ENCODE assay signal across 8 cellular contexts in the genomic region with DNA sequence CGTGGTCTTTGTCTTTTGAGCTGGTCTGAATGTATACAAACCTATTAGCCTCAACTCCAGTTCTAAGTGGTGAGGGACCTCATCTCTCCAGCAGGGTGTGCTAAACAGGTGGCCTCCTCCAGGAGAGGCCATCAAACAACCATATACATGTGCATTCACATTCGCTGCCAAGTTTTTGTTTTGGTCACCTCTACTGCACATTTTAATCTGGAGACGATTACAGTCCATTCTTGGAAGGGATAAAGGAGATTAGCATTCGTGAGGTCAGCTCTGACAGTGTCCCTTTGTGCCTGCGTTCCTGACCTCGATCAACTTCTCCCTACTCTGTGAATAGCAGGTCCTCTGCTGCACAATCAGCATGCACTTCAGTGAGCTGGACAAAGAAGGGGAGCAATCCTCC.
DNase-seq lines count a peak whose midpoint lies in the region; ATAC-seq and TF ChIP-seq lines count a peak whose summit lies in the region.

No MANE protein-coding gene starts in this region.

- H3K36me3 ChIP-seq in right lobe of liver, result no peaks in the 10 kb centered on the region
- peaks cover 10% of the 10 kb centered on the region for H3K36me3 ChIP-seq in MG63

- no peaks in the 10 kb centered on the region for H3K4me1 ChIP-seq in right lobe of liver

- H3K9me3 ChIP-seq in right lobe of liver (no peaks in the 10 kb centered on the region), MG63 (no peaks in the 10 kb centered on the region)

- H3K27me3 ChIP-seq in right lobe of liver, result no peaks in the 10 kb centered on the region
- H3K27me3 ChIP-seq in MG63, result no peaks in the 10 kb centered on the region

- H3K4me1 Mint-ChIP-seq in stimulated activated naive CD8-positive, alpha-beta T cell treated with anti-CD3 and anti-CD28 coated beads, Interleukin-15, amount 100 ng/mL, for 72 hours, result no peaks in the 10 kb centered on the region

- intact Hi-C loops in right lobe of liver (cut with DNase I), result no loop called here

- DNase-seq in stimulated activated naive CD8-positive, alpha-beta T cell treated with anti-CD3 and anti-CD28 coated beads, Interleukin-15, amount 100 ng/mL, for 72 hours, result no peak
- DNase-seq in stimulated activated naive CD8-positive, alpha-beta T cell treated with anti-CD3 and anti-CD28 coated beads, Interleukin-15, Interleukin-2, amounts not matched to agents 100 U/mL and 50 U/mL, for 24 hours, result no peak
- peak; percentile 15 for DNase-seq in astrocyte of the spinal cord (ENCODE audit: low read depth, low spot score)
- DNase-seq in right lobe of liver, result no peak
- no peak for DNase-seq in MG63
- DNase-seq in GM19238 (ENCODE audit: insufficient read length, low spot score), result no peak

- H3K27me3 Mint-ChIP-seq in stimulated activated naive CD8-positive, alpha-beta T cell treated with anti-CD3 and anti-CD28 coated beads, Interleukin-15, amount 100 ng/mL, for 72 hours, result no peaks in the 10 kb centered on the region

- H3K9me3 Mint-ChIP-seq in stimulated activated naive CD8-positive, alpha-beta T cell treated with anti-CD3 and anti-CD28 coated beads, Interleukin-15, amount 100 ng/mL, for 72 hours, result no peaks in the 10 kb centered on the region

- 65% methylated on average over 6 of the region's 6 CpGs for WGBS in right lobe of liver (ENCODE audit: insufficient coverage, low coverage, low lambda C conversion rate, missing lambda C conversion rate)

- peak; percentile 61 for TF ChIP-seq CTCF in astrocyte of the spinal cord (IDR thresholded peaks at IDR 0.05; ENCODE audit: low read depth, low read length)
- TF ChIP-seq CTCF in right lobe of liver (IDR thresholded peaks at IDR 0.05), result peak; percentile 26 to 54 (median 44)

- no peak overlapping the region for H3K4me3 Mint-ChIP-seq in stimulated activated naive CD8-positive, alpha-beta T cell treated with anti-CD3 and anti-CD28 coated beads, Interleukin-15, amount 100 ng/mL, for 72 hours

- TF ChIP-seq POLR2A in right lobe of liver (IDR thresholded peaks at IDR 0.05), result no peak

- peak; percentile 55 for ATAC-seq in stimulated activated naive CD8-positive, alpha-beta T cell treated with anti-CD3 and anti-CD28 coated beads, Interleukin-15, amount 100 ng/mL, for 72 hours
- ATAC-seq in stimulated activated naive CD8-positive, alpha-beta T cell treated with anti-CD3 and anti-CD28 coated beads, Interleukin-15, Interleukin-2, amounts not matched to agents 100 U/mL and 50 U/mL, for 24 hours, result no peak
- peak; percentile 77 for ATAC-seq in HG03442 (IDR thresholded peaks at IDR 0.05; ENCODE audit: unreplicated experiment)
- ATAC-seq in right lobe of liver, result peak; percentile 60 to 91 (median 72)
- ATAC-seq in HG02870 (IDR thresholded peaks at IDR 0.05; ENCODE audit: unreplicated experiment), result no peak

- H3K27ac Mint-ChIP-seq in stimulated activated naive CD8-positive, alpha-beta T cell treated with anti-CD3 and anti-CD28 coated beads, Interleukin-15, amount 100 ng/mL, for 72 hours, result no peak overlapping the region

- H3K4me3 ChIP-seq in astrocyte of the spinal cord (ENCODE audit: low read depth, low read length) (no peak overlapping the region), right lobe of liver (no peak overlapping the region), MG63 (no peak overlapping the region)

- in situ Hi-C loops in astrocyte of the spinal cord (cut with HindIII; ENCODE audit: low sequenced_read_pairs), result no loop called here

- no peak overlapping the region for H3K27ac ChIP-seq in right lobe of liver

Comparison
In these comparisons a context has a peak if more than half of its experiments do, and no peak if none do; other contexts are left out.
1. ATAC-seq: peak in stimulated activated naive CD8-positive, alpha-beta T cell treated with anti-CD3 and anti-CD28 coated beads, Interleukin-15, amount 100 ng/mL, for 72 hours (single experiment), HG03442 (single experiment) and right lobe of liver (4 of 4); none in stimulated activated naive CD8-positive, alpha-beta T cell treated with anti-CD3 and anti-CD28 coated beads, Interleukin-15, Interleukin-2, amounts not matched to agents 100 U/mL and 50 U/mL, for 24 hours (single experiment) and HG02870 (single experiment).